In genomic region chr17:28404461-28404811, GRCh38 we compare ENCODE assay signal across 14 cellular contexts. TPM values are rescaled to one million over a fixed set of nuclear protein-coding genes. Genes with fewer than 3 reads are reported as not detected.
DNase-seq lines count a peak whose midpoint lies in the region; ATAC-seq, FAIRE-seq and TF ChIP-seq lines count a peak whose summit lies in the region.
"Had no signal": no experiment of that assay in that cellular context is flagged by ENCODE, and none has a peak within 500 bp of the region (broad histone marks: within the 10 kb centered on the region; RNA-seq: fewer than 3 reads in every experiment).

No MANE protein-coding gene starts in this region.

- H3K9ac ChIP-seq in astrocyte (ENCODE audit: low read length) (no peak overlapping the region), subcutaneous abdominal adipose tissue (ENCODE audit: low read length in 5 of 5) (peak overlapping the region in 2 of 5 donors; percentile 36 to 68)

- H3K9me3 ChIP-seq in astrocyte (ENCODE audit: insufficient read depth, low read depth, low read length), result no peaks in the 10 kb centered on the region
- H3K9me3 ChIP-seq in subcutaneous abdominal adipose tissue (ENCODE audit: control insufficient read depth in 5 of 5, low read length in 5 of 5), result no peaks in the 10 kb centered on the region
- no peaks in the 10 kb centered on the region for H3K9me3 ChIP-seq in testis

- H2AFZ ChIP-seq in astrocyte (ENCODE audit: low read depth, low read length), result no peak overlapping the region

- no peaks in the 10 kb centered on the region for H3K9me3 Mint-ChIP-seq in activated T-cell treated with anti-CD3 and anti-CD28 coated beads, Interleukin-2, amount 50 U/mL, for 72 hours
- no peaks in the 10 kb centered on the region for H3K9me3 Mint-ChIP-seq in astrocyte (ENCODE audit: unreplicated experiment)
- no peaks in the 10 kb centered on the region for H3K9me3 Mint-ChIP-seq in memory B cell

- H3K4me3 ChIP-seq in astrocyte (ENCODE audit: insufficient read depth, low read depth, low read length), result no peak overlapping the region
- H3K4me3 ChIP-seq in subcutaneous abdominal adipose tissue (ENCODE audit: low read depth in 1 of 5, low read length in 5 of 5), result peak overlapping the region in 3 of 5 donors; percentile 5 to 85 (median 81)
- no peak overlapping the region for H3K4me3 ChIP-seq in testis

- peaks cover 6% of the 10 kb centered on the region for H3K4me1 ChIP-seq in astrocyte (ENCODE audit: insufficient read depth, low read length)
- H3K4me1 ChIP-seq in subcutaneous abdominal adipose tissue (ENCODE audit: control insufficient read depth in 5 of 5, insufficient read depth in 5 of 5, low read length in 5 of 5), result peaks cover 5 to 55% (median 28%) of the 10 kb centered on the region in 5 donors
- peaks cover 12% of the 10 kb centered on the region for H3K4me1 ChIP-seq in testis

- no peak overlapping the region for H3K27ac ChIP-seq in astrocyte (ENCODE audit: low read depth, low read length)
- H3K27ac ChIP-seq in subcutaneous abdominal adipose tissue (ENCODE audit: low read depth, low read length), result no peak overlapping the region
- H3K27ac ChIP-seq in testis, result no peak overlapping the region
- H3K27ac ChIP-seq: WERI-Rb-1 had no signal

- peaks cover 13% of the 10 kb centered on the region for H3K27me3 Mint-ChIP-seq in activated T-cell treated with anti-CD3 and anti-CD28 coated beads, Interleukin-2, amount 50 U/mL, for 72 hours (ENCODE audit: low read depth)
- H3K27me3 Mint-ChIP-seq in astrocyte (ENCODE audit: low read depth, unreplicated experiment), result peaks cover 25% of the 10 kb centered on the region
- no peaks in the 10 kb centered on the region for H3K27me3 Mint-ChIP-seq in memory B cell

- H3K36me3 ChIP-seq in astrocyte (ENCODE audit: insufficient read depth, low read length), result no peaks in the 10 kb centered on the region
- H3K36me3 ChIP-seq in subcutaneous abdominal adipose tissue (ENCODE audit: control insufficient read depth in 5 of 5, insufficient read depth in 5 of 5, low read length in 5 of 5), result peaks cover 3 to 34% (median 20%) of the 10 kb centered on the region in 5 donors
- no peaks in the 10 kb centered on the region for H3K36me3 ChIP-seq in testis (ENCODE audit: low read depth, missing control alignments)

- TF ChIP-seq CTCF in astrocyte (IDR thresholded peaks at IDR 0.05; ENCODE audit: insufficient read depth, low read depth, low read length) (no peak), testis (IDR thresholded peaks at IDR 0.05) (no peak)

- H3K4me3 Mint-ChIP-seq in activated T-cell treated with anti-CD3 and anti-CD28 coated beads, Interleukin-2, amount 50 U/mL, for 72 hours, result peak overlapping the region; percentile 25 to 84
- H3K4me3 Mint-ChIP-seq in astrocyte (ENCODE audit: unreplicated experiment), result peak overlapping the region; percentile 6
- H3K4me3 Mint-ChIP-seq in memory B cell, result peak overlapping the region; percentile 54

- H4K20me1 ChIP-seq in astrocyte (ENCODE audit: insufficient read depth, low read length), result peaks cover 5% of the 10 kb centered on the region

- H3K27me3 ChIP-seq in astrocyte (ENCODE audit: insufficient read depth, low read length), result peaks cover 2% of the 10 kb centered on the region
- H3K27me3 ChIP-seq in subcutaneous abdominal adipose tissue (ENCODE audit: control insufficient read depth in 5 of 5, insufficient read depth in 4 of 5, low read length in 5 of 5), result no peaks in the 10 kb centered on the region
- no peaks in the 10 kb centered on the region for H3K27me3 ChIP-seq in testis

- DNase-seq in activated T-cell treated with anti-CD3 and anti-CD28 coated beads, Interleukin-2, amount 50 U/mL, for 72 hours, result no peak
- DNase-seq in activated T-cell treated with anti-CD3 and anti-CD28 coated beads for 4 hours (no peak), astrocyte (ENCODE audit: low read depth) (no peak), memory B cell (ENCODE audit: low spot score in 2 of 2) (no peak), testis (no peak)
- no peak for DNase-seq in stimulated activated CD4-positive, alpha-beta T cell treated with anti-CD3 and anti-CD28 coated beads, Interleukin-4, amount 100 ng/mL, for 4 hours
- DNase-seq: activated gamma-delta T cell, cortex of kidney, NCI-H1092, SHP77 treated with DMSO at 0.1 percent for 48 hours, WERI-Rb-1 had no signal

- no peak overlapping the region for H3K27ac Mint-ChIP-seq in activated T-cell treated with anti-CD3 and anti-CD28 coated beads, Interleukin-2, amount 50 U/mL, for 72 hours
- H3K27ac Mint-ChIP-seq in astrocyte (ENCODE audit: unreplicated experiment), result no peak overlapping the region
- no peak overlapping the region for H3K27ac Mint-ChIP-seq in memory B cell

- no peaks in the 10 kb centered on the region for H3K36me3 Mint-ChIP-seq in activated T-cell treated with anti-CD3 and anti-CD28 coated beads, Interleukin-2, amount 50 U/mL, for 72 hours (ENCODE audit: insufficient read depth in 2 of 2)
- H3K36me3 Mint-ChIP-seq in astrocyte (ENCODE audit: low read depth, unreplicated experiment) (peaks cover 2% of the 10 kb centered on the region), memory B cell (no peaks in the 10 kb centered on the region)

- H3K4me2 ChIP-seq in astrocyte (ENCODE audit: low read length), result no peak overlapping the region

- no peak for FAIRE-seq in astrocyte (lab: Jason Lieb, UNC)

- ATAC-seq in activated T-cell treated with anti-CD3 and anti-CD28 coated beads, Interleukin-2, amount 50 U/mL, for 72 hours (replicated peaks in 1 of 2), result no peak
- ATAC-seq in memory B cell (ENCODE audit: low read depth) (no peak), HG03039 (IDR thresholded peaks at IDR 0.05; ENCODE audit: unreplicated experiment) (no peak)

- peaks cover 7% of the 10 kb centered on the region for H3K4me1 Mint-ChIP-seq in activated T-cell treated with anti-CD3 and anti-CD28 coated beads, Interleukin-2, amount 50 U/mL, for 72 hours (ENCODE audit: low read depth)
- H3K4me1 Mint-ChIP-seq in astrocyte (ENCODE audit: low read depth, unreplicated experiment) (peaks cover 2% of the 10 kb centered on the region), memory B cell (peaks cover 8% of the 10 kb centered on the region)

- no peaks in the 10 kb centered on the region for H3K79me2 ChIP-seq in astrocyte (ENCODE audit: insufficient read depth, low read length)

- TF ChIP-seq POLR2A in testis (IDR thresholded peaks at IDR 0.05), result no peak

- WGBS in testis, 2 donors, result 74 to 82% methylated on average over 5 of the region's 5 CpGs

- intact Hi-C loops in testis (cut with DNase I; ENCODE audit: low total_unique reads), result no loop called here

RNA-seq across cellular contexts. Expression of gene SLC46A1, which starts 1.6 kb away (rescaled TPM):
- total RNA-seq in activated T-cell treated with anti-CD3 and anti-CD28 coated beads, Interleukin-2, amount 50 U/mL, for 72 hours, result 1 to 10 TPM; 2.1 TPM
- 7.4 and 7.9 TPM in 2 replicates for total RNA-seq in astrocyte
- total RNA-seq in testis, result 10 to 100 TPM; 13.5 to 13.7 TPM
- polyA plus RNA-seq in testis (ENCODE audit: insufficient read depth, low read depth, low replicate concordance), result 7.5 TPM

RNA-seq across cellular contexts. Expression of gene SARM1, which starts 32.9 kb away (rescaled TPM):
- 10 to 100 TPM; 22.4 to 24.3 TPM for total RNA-seq in activated T-cell treated with anti-CD3 and anti-CD28 coated beads, Interleukin-2, amount 50 U/mL, for 72 hours
- total RNA-seq in astrocyte (12.8 and 14.4 TPM in 2 replicates), testis (10 to 100 TPM; 18.6 to 19.9 TPM)
- 6.6 TPM for polyA plus RNA-seq in testis (ENCODE audit: insufficient read depth, low read depth, low replicate concordance)

RNA-seq across cellular contexts. Expression of gene VTN, which starts 34.3 kb away (rescaled TPM):
- total RNA-seq in activated T-cell treated with anti-CD3 and anti-CD28 coated beads, Interleukin-2, amount 50 U/mL, for 72 hours, result under 1 TPM; 0.19 to 0.30 TPM
- total RNA-seq in astrocyte (1.4 and 2.7 TPM in 2 replicates), testis (10 to 100 TPM in 1 of 2 donors, 1 to 10 TPM in 1; 9.7 to 57.9 TPM)
- polyA plus RNA-seq in testis (ENCODE audit: insufficient read depth, low read depth, low replicate concordance), result 6.5 TPM

RNA-seq across cellular contexts. Expression of gene SEBOX, which starts 39.4 kb away (rescaled TPM):
- not detected for total RNA-seq in activated T-cell treated with anti-CD3 and anti-CD28 coated beads, Interleukin-2, amount 50 U/mL, for 72 hours
- total RNA-seq in astrocyte (not detected in 2 replicates), testis (not detected)
- polyA plus RNA-seq in testis (ENCODE audit: insufficient read depth, low read depth, low replicate concordance), result not detected
- total RNA-seq: myocyte had no signal

RNA-seq across cellular contexts. Expression of gene POLDIP2, which starts 47.1 kb away (rescaled TPM):
- 10 to 100 TPM; 78.2 to 91.2 TPM for total RNA-seq in activated T-cell treated with anti-CD3 and anti-CD28 coated beads, Interleukin-2, amount 50 U/mL, for 72 hours
- total RNA-seq in astrocyte (78.6 and 79.1 TPM in 2 replicates), testis (100 to 1,000 TPM; 143 to 154 TPM)
- polyA plus RNA-seq in testis (ENCODE audit: insufficient read depth, low read depth, low replicate concordance), result 139 TPM

Comparison
In these comparisons a context has a peak if more than half of its experiments do, and no peak if none do; other contexts are left out.
1. H3K4me3 ChIP-seq: peak in subcutaneous abdominal adipose tissue (3 of 5); none in astrocyte (single experiment) and testis (0 of 2).
2. Peak in every context shown above with its lines, with median percentiles within 50 percentile points of each other: H3K4me3 Mint-ChIP-seq.